ENCODE assay signal across 11 cellular contexts in genomic region chr5:109053995-109054417, GRCh38.
DNase-seq lines count a peak whose midpoint lies in the region; ATAC-seq and TF ChIP-seq lines count a peak whose summit lies in the region.
"Had no signal": no experiment of that assay in that cellular context is flagged by ENCODE, and none has a peak within 500 bp of the region (broad histone marks: within the 10 kb centered on the region; RNA-seq: fewer than 3 reads in every experiment).

No MANE protein-coding gene starts in this region.

- H3K27ac ChIP-seq in gastroesophageal sphincter, result no peak overlapping the region
- H3K27ac ChIP-seq in upper lobe of left lung, result peak overlapping the region in 1 of 4 donors; percentile 16
- H3K27ac ChIP-seq: left ventricle myocardium inferior had no signal

- H3K4me1 ChIP-seq in gastroesophageal sphincter (peaks cover 0 to 6% (median 0%) of the 10 kb centered on the region in 3 donors), upper lobe of left lung (no peaks in the 10 kb centered on the region)
- H3K4me1 ChIP-seq: left ventricle myocardium inferior had no signal

- H3K27me3 ChIP-seq in gastroesophageal sphincter (no peaks in the 10 kb centered on the region), upper lobe of left lung (no peaks in the 10 kb centered on the region)

- H3K9me3 ChIP-seq in gastroesophageal sphincter (no peaks in the 10 kb centered on the region), upper lobe of left lung (no peaks in the 10 kb centered on the region)

- TF ChIP-seq POLR2A in gastroesophageal sphincter (IDR thresholded peaks at IDR 0.05) (no peak), upper lobe of left lung (IDR thresholded peaks at IDR 0.05) (no peak)

- ATAC-seq in GM19043 (IDR thresholded peaks at IDR 0.05; ENCODE audit: low read depth, unreplicated experiment) (peak; percentile 70), HG02852 (IDR thresholded peaks at IDR 0.05; ENCODE audit: unreplicated experiment) (peak; percentile 69), gastroesophageal sphincter (no peak), upper lobe of left lung (ENCODE audit: low FRiP score in 2 of 2) (no peak)

- no peak for TF ChIP-seq CTCF in AG04449 (IDR thresholded peaks at IDR 0.05; ENCODE audit: insufficient read depth, low read length, missing control alignments)
- TF ChIP-seq CTCF in gastroesophageal sphincter (IDR thresholded peaks at IDR 0.05), result no peak
- no peak for TF ChIP-seq CTCF in upper lobe of left lung (IDR thresholded peaks at IDR 0.05)

- H3K36me3 ChIP-seq in gastroesophageal sphincter (peaks cover 0 to 13% of the 10 kb centered on the region in 2 donors), upper lobe of left lung (no peaks in the 10 kb centered on the region)

- WGBS in gastroesophageal sphincter (ENCODE audit: low coverage in 1 of 2), 2 donors, result 15 to 40% methylated on average over 4 of the region's 4 CpGs
- 62 to 71% methylated on average over 4 of the region's 4 CpGs for WGBS in upper lobe of left lung, 2 donors

- H3K4me3 ChIP-seq in AG04449 (ENCODE audit: low read depth, low read length) (no peak overlapping the region), gastroesophageal sphincter (no peak overlapping the region), upper lobe of left lung (no peak overlapping the region)
- H3K4me3 ChIP-seq: left ventricle myocardium inferior had no signal

- CTCF ChIA-PET in AG04449 (lab: Yijun Ruan, JAX), result no interaction called here

- POLR2A ChIA-PET in AG04449 (lab: Yijun Ruan, JAX), result no interaction called here

- DNase-seq in AG04449 (ENCODE audit: low read depth, low spot score) (peak; percentile 83), amniotic epithelial cell (ENCODE audit: low read depth) (peak; percentile 66), upper lobe of left lung (no peak), A172 (ENCODE audit: low spot score) (no peak), NCI-H1930 (lab: John Stamatoyannopoulos, UW) (no peak)
- DNase-seq: left ventricle myocardium inferior; NCI-H1694 treated with DMSO at 0.1 percent for 48 hours; stimulated activated CD4-positive, alpha-beta T cell treated with anti-CD3 and anti-CD28 coated beads, Interleukin-2, amount 100 ng/mL, for 48 hours had no signal

- TF ChIP-seq EP300 in gastroesophageal sphincter (IDR thresholded peaks at IDR 0.05) (no peak), upper lobe of left lung (IDR thresholded peaks at IDR 0.05) (no peak)

Comparison
In these comparisons a context has a peak if more than half of its experiments do, and no peak if none do; other contexts are left out.
1. DNase-seq: peak in AG04449 (single experiment) and amniotic epithelial cell (single experiment); none in upper lobe of left lung (0 of 2), A172 (single experiment) and NCI-H1930 (0 of 2).
2. ATAC-seq: peak in GM19043 (single experiment) and HG02852 (single experiment); none in gastroesophageal sphincter (single experiment) and upper lobe of left lung (0 of 2).